In the genomic region with DNA sequence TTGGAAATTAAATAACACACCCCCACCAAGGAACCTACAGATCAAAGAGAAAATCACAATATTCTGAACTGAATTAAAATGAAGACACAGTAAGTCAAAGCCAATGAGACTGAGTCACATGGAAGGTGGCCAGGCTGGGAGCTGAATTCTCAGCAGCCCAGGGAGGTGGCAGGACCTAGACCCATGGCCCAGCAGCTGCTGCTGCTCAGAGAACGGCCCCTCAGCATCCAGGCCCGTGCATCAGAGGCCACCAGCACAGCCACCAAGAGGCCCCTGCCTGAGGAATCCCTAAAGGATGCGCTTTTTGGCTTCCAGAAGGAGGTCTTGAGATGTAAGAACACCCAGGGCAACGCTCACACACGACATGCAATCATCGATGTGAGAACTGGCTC, we compare ENCODE assay signal across 24 cellular contexts. TPM values are rescaled to one million over a fixed set of nuclear protein-coding genes. Genes with fewer than 3 reads are reported as not detected.
DNase-seq lines count a peak whose midpoint lies in the region; ATAC-seq and TF ChIP-seq lines count a peak whose summit lies in the region.
"Had no signal": no experiment of that assay in that cellular context is flagged by ENCODE, and none has a peak within 500 bp of the region (broad histone marks: within the 10 kb centered on the region; RNA-seq: fewer than 3 reads in every experiment).

No MANE protein-coding gene starts in this region.

- H3K27ac Mint-ChIP-seq in type B pancreatic cell = no peak overlapping the region
- H3K27ac Mint-ChIP-seq: neural progenitor cell had no signal

- H3K36me3 ChIP-seq in gastrocnemius medialis = no peaks in the 10 kb centered on the region
- H3K36me3 ChIP-seq: adrenal gland, cardiac muscle cell, neural progenitor cell, upper lobe of right lung had no signal

- no peaks in the 10 kb centered on the region for H3K27me3 ChIP-seq in gastrocnemius medialis
- H3K27me3 ChIP-seq: adrenal gland, cardiac muscle cell, neural progenitor cell, spleen, stomach, upper lobe of right lung had no signal

- H3K4me3 Mint-ChIP-seq in type B pancreatic cell = no peak overlapping the region
- H3K4me3 Mint-ChIP-seq: neural progenitor cell had no signal

- peaks cover 13% of the 10 kb centered on the region for H3K4me1 Mint-ChIP-seq in type B pancreatic cell (ENCODE audit: unreplicated experiment)

- H3K27me3 Mint-ChIP-seq in type B pancreatic cell = no peaks in the 10 kb centered on the region

- peaks cover 11 to 17% of the 10 kb centered on the region in 2 donors for H3K4me1 ChIP-seq in gastrocnemius medialis
- H3K4me1 ChIP-seq: A549, adrenal gland, neural progenitor cell, spleen, stomach, upper lobe of right lung had no signal

- ATAC-seq in left cardiac atrium (no peak), Right ventricle myocardium inferior (no peak), HG02678 (IDR thresholded peaks at IDR 0.05; ENCODE audit: unreplicated experiment) (no peak), gastrocnemius medialis (no peak), HG03280 (IDR thresholded peaks at IDR 0.05; ENCODE audit: unreplicated experiment) (no peak)
- ATAC-seq: A549, HepG2, upper lobe of right lung had no signal

- H3K36me3 Mint-ChIP-seq in type B pancreatic cell = peaks cover 6% of the 10 kb centered on the region

- intact Hi-C loops in left cardiac atrium (cut with DNase I) = no loop called here
- intact Hi-C loops in Right ventricle myocardium inferior (cut with DNase I) = no loop called here
- intact Hi-C loops in gastrocnemius medialis (cut with DNase I; ENCODE audit: low total_unique reads) = no loop called here

- H3K4me3 ChIP-seq in astrocyte of the spinal cord (ENCODE audit: low read depth, low read length) (no peak overlapping the region), gastrocnemius medialis (no peak overlapping the region)
- H3K4me3 ChIP-seq: A549, adrenal gland, cardiac muscle cell, neural progenitor cell, spleen, stomach, upper lobe of right lung had no signal

- TF ChIP-seq CTCF in astrocyte of the spinal cord (IDR thresholded peaks at IDR 0.05; ENCODE audit: low read depth, low read length) = no peak
- TF ChIP-seq CTCF in gastrocnemius medialis (IDR thresholded peaks at IDR 0.05 in 4 of 5, conservative IDR thresholded peaks at IDR 0.05 in 1 of 5) = no peak
- TF ChIP-seq CTCF in type B pancreatic cell (conservative IDR thresholded peaks at IDR 0.05) = no peak

- H3K9me3 ChIP-seq in gastrocnemius medialis = no peaks in the 10 kb centered on the region
- H3K9me3 ChIP-seq: A549, adrenal gland, upper lobe of right lung had no signal

- no peak for TF ChIP-seq POLR2A in gastrocnemius medialis (IDR thresholded peaks at IDR 0.05)

- no peak overlapping the region for H3K27ac ChIP-seq in gastrocnemius medialis
- H3K27ac ChIP-seq: A549, adrenal gland, cardiac muscle cell, epithelial cell of prostate, neural progenitor cell, spleen, stomach, upper lobe of right lung had no signal

- in situ Hi-C loops in astrocyte of the spinal cord (cut with HindIII; ENCODE audit: low sequenced_read_pairs) = no loop called here
- in situ Hi-C loops in gastrocnemius medialis (cut with MboI; ENCODE audit: low sequenced_read_pairs in 4 of 4) = no loop called here

- peaks cover 14% of the 10 kb centered on the region for H3K9me3 Mint-ChIP-seq in type B pancreatic cell

- peak; percentile 33 for DNase-seq in left cardiac atrium
- no peak for DNase-seq in Right ventricle myocardium inferior (ENCODE audit: missing footprints)
- DNase-seq in astrocyte of the spinal cord (ENCODE audit: low read depth, low spot score) = peak; percentile 42
- DNase-seq in medulla oblongata (ENCODE audit: extremely low spot score) = peak; percentile 9
- no peak for DNase-seq in gastrocnemius medialis
- no peak for DNase-seq in type B pancreatic cell (ENCODE audit: extremely low spot score, unreplicated experiment)
- DNase-seq: activated CD4-positive, alpha-beta T cell treated with anti-CD3 and anti-CD28 coated beads for 4 hours; activated effector memory CD4-positive, alpha-beta T cell treated with Interleukin-2 at 50 U/mL for 16 hours; adrenal gland; NCI-H146; NCI-H2171 treated with DMSO at 0.1 percent for 48 hours; NCI-H526 treated with DMSO at 0.1 percent for 48 hours; SHP77; spleen; stomach; upper lobe of right lung had no signal

RNA-seq across cellular contexts. Expression of a gene that starts 35.0 kb away (rescaled TPM):
- total RNA-seq in left cardiac atrium (1 to 10 TPM in 1 of 2 donors, under 1 TPM in 1; 0.47 to 2.4 TPM), Right ventricle myocardium inferior (3.6 TPM), gastrocnemius medialis (10 to 100 TPM; 27.9 to 38.9 (median 36.3) TPM), type B pancreatic cell (ENCODE audit: low replicate concordance) (2.4 and 3.4 TPM in 2 replicates)
- total RNA-seq: HepG2, mononuclear cell had no signal

RNA-seq across cellular contexts. Expression of a gene that starts 59.1 kb away (rescaled TPM):
- total RNA-seq in left cardiac atrium (1 to 10 TPM; 2.5 to 4.5 TPM), Right ventricle myocardium inferior (1.9 TPM), gastrocnemius medialis (1 to 10 TPM; 4.4 to 9.6 (median 6.7) TPM), type B pancreatic cell (ENCODE audit: low replicate concordance) (7.5 and 7.7 TPM in 2 replicates)

RNA-seq across cellular contexts. Expression of a gene that starts 59.1 kb away (rescaled TPM):
- 1 to 10 TPM; 6.8 to 7.7 TPM for total RNA-seq in left cardiac atrium
- total RNA-seq in Right ventricle myocardium inferior = 8.5 TPM
- total RNA-seq in gastrocnemius medialis = 10 to 100 TPM in 1 of 4 donors, 1 to 10 TPM in 3; 3.5 to 12.8 (median 5.0) TPM
- total RNA-seq in type B pancreatic cell (ENCODE audit: low replicate concordance) = 28.8 and 39.1 TPM in 2 replicates

Comparison
In these comparisons a context has a peak if more than half of its experiments do, and no peak if none do; other contexts are left out.
1. DNase-seq: peak in left cardiac atrium (single experiment), astrocyte of the spinal cord (single experiment) and medulla oblongata (single experiment); none in Right ventricle myocardium inferior (single experiment), gastrocnemius medialis (0 of 2) and type B pancreatic cell (single experiment).